ENCODE assay signal across 1 cellular context in the genomic region with DNA sequence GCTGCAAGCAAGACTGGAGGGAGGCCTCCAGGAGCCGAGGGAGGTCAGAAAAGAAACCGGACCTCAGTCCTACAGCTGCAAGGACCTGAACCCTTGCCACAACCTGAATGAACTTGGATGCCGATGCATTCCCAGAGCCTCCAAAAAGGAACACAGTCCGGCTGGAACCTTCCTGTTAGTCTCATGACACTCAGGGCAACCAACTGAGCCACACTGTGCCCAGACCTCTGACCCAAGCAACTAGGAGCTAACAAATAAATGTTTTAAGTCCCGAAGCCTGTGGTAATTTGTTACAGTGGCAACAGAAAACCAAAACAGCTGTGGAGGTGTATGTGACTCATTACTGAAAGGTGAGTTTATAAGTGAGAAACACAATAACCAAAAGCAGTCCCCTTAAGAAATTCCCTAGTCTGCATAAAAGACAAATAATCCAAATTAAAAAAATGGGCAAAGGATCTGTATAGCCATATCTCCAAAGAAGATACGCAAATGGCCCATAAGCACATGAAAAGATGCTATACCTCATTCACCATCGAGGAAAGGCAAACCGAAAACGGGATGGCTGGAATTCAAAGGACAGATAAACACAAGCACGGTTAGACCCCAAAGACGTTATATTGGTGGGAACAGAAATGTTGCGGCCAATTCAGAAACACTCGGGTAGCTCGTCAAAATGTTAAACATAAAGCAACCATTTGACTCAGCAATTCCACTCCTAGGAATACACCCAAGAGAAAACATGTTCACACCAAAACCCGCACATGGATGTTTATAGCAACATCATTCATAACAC.
TF ChIP-seq lines count a peak whose summit lies in the region.

No MANE protein-coding gene starts in this region.

TF ChIP-seq in H1, 55 proteins besides CTCF, POLR2A, EP300 and RAD21:
- TF ChIP-seq RNF2 (IDR thresholded peaks at IDR 0.05; ENCODE audit: borderline replicate concordance, low read depth, low read length, missing control alignments, poor library complexity, severe bottlenecking) (no peak), YY1 (IDR thresholded peaks at IDR 0.05; ENCODE audit: low read depth, low read length) (no peak), NRF1 (IDR thresholded peaks at IDR 0.05; ENCODE audit: low read depth, low read length) (no peak), EGR1 (IDR thresholded peaks at IDR 0.05; ENCODE audit: borderline replicate concordance, low read depth, low read length) (no peak), SP2 (IDR thresholded peaks at IDR 0.05; ENCODE audit: low read length) (no peak), HDAC2 (IDR thresholded peaks at IDR 0.05; ENCODE audit: borderline replicate concordance in 1 of 2, low read depth in 2 of 2, low read length in 2 of 2) (no peak), BRCA1 (IDR thresholded peaks at IDR 0.05; ENCODE audit: low read depth, low read length) (no peak), RBBP5 (IDR thresholded peaks at IDR 0.05; ENCODE audit: borderline replicate concordance, low read depth, low read length) (no peak), GABPA (IDR thresholded peaks at IDR 0.05; ENCODE audit: borderline replicate concordance, insufficient read depth, low read length) (no peak), HDAC6 (IDR thresholded peaks at IDR 0.05; ENCODE audit: low read depth, low read length) (no peak)
- TF ChIP-seq, protein P1, sequence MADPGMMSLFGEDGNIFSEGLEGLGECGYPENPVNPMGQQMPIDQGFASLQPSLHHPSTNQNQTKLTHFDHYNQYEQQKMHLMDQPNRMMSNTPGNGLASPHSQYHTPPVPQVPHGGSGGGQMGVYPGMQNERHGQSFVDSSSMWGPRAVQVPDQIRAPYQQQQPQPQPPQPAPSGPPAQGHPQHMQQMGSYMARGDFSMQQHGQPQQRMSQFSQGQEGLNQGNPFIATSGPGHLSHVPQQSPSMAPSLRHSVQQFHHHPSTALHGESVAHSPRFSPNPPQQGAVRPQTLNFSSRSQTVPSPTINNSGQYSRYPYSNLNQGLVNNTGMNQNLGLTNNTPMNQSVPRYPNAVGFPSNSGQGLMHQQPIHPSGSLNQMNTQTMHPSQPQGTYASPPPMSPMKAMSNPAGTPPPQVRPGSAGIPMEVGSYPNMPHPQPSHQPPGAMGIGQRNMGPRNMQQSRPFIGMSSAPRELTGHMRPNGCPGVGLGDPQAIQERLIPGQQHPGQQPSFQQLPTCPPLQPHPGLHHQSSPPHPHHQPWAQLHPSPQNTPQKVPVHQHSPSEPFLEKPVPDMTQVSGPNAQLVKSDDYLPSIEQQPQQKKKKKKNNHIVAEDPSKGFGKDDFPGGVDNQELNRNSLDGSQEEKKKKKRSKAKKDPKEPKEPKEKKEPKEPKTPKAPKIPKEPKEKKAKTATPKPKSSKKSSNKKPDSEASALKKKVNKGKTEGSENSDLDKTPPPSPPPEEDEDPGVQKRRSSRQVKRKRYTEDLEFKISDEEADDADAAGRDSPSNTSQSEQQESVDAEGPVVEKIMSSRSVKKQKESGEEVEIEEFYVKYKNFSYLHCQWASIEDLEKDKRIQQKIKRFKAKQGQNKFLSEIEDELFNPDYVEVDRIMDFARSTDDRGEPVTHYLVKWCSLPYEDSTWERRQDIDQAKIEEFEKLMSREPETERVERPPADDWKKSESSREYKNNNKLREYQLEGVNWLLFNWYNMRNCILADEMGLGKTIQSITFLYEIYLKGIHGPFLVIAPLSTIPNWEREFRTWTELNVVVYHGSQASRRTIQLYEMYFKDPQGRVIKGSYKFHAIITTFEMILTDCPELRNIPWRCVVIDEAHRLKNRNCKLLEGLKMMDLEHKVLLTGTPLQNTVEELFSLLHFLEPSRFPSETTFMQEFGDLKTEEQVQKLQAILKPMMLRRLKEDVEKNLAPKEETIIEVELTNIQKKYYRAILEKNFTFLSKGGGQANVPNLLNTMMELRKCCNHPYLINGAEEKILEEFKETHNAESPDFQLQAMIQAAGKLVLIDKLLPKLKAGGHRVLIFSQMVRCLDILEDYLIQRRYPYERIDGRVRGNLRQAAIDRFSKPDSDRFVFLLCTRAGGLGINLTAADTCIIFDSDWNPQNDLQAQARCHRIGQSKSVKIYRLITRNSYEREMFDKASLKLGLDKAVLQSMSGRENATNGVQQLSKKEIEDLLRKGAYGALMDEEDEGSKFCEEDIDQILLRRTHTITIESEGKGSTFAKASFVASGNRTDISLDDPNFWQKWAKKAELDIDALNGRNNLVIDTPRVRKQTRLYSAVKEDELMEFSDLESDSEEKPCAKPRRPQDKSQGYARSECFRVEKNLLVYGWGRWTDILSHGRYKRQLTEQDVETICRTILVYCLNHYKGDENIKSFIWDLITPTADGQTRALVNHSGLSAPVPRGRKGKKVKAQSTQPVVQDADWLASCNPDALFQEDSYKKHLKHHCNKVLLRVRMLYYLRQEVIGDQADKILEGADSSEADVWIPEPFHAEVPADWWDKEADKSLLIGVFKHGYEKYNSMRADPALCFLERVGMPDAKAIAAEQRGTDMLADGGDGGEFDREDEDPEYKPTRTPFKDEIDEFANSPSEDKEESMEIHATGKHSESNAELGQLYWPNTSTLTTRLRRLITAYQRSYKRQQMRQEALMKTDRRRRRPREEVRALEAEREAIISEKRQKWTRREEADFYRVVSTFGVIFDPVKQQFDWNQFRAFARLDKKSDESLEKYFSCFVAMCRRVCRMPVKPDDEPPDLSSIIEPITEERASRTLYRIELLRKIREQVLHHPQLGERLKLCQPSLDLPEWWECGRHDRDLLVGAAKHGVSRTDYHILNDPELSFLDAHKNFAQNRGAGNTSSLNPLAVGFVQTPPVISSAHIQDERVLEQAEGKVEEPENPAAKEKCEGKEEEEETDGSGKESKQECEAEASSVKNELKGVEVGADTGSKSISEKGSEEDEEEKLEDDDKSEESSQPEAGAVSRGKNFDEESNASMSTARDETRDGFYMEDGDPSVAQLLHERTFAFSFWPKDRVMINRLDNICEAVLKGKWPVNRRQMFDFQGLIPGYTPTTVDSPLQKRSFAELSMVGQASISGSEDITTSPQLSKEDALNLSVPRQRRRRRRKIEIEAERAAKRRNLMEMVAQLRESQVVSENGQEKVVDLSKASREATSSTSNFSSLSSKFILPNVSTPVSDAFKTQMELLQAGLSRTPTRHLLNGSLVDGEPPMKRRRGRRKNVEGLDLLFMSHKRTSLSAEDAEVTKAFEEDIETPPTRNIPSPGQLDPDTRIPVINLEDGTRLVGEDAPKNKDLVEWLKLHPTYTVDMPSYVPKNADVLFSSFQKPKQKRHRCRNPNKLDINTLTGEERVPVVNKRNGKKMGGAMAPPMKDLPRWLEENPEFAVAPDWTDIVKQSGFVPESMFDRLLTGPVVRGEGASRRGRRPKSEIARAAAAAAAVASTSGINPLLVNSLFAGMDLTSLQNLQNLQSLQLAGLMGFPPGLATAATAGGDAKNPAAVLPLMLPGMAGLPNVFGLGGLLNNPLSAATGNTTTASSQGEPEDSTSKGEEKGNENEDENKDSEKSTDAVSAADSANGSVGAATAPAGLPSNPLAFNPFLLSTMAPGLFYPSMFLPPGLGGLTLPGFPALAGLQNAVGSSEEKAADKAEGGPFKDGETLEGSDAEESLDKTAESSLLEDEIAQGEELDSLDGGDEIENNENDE (IDR thresholded peaks at IDR 0.05; ENCODE audit: insufficient replicate concordance, low read length): no peak
